1 cellular context compared by ENCODE assay signal in genomic region chr14:104978774-104979691, GRCh38.
TF ChIP-seq lines count a peak whose summit lies in the region.

No MANE protein-coding gene starts in this region.

TF ChIP-seq in HepG2, 621 proteins besides CTCF, POLR2A, EP300 and RAD21 (continues in another document):
- TF ChIP-seq, protein P1, sequence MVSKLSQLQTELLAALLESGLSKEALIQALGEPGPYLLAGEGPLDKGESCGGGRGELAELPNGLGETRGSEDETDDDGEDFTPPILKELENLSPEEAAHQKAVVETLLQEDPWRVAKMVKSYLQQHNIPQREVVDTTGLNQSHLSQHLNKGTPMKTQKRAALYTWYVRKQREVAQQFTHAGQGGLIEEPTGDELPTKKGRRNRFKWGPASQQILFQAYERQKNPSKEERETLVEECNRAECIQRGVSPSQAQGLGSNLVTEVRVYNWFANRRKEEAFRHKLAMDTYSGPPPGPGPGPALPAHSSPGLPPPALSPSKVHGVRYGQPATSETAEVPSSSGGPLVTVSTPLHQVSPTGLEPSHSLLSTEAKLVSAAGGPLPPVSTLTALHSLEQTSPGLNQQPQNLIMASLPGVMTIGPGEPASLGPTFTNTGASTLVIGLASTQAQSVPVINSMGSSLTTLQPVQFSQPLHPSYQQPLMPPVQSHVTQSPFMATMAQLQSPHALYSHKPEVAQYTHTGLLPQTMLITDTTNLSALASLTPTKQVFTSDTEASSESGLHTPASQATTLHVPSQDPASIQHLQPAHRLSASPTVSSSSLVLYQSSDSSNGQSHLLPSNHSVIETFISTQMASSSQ (IDR thresholded peaks at IDR 0.05; ENCODE audit: low read depth): no peak
- TF ChIP-seq, protein P1 (CRISPR knock-in tag; IDR thresholded peaks at IDR 0.05; ENCODE audit: borderline replicate concordance): no peak
- TF ChIP-seq, protein P2, sequence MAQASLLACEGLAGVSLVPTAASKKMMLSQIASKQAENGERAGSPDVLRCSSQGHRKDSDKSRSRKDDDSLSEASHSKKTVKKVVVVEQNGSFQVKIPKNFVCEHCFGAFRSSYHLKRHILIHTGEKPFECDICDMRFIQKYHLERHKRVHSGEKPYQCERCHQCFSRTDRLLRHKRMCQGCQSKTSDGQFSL (CRISPR knock-in tag; IDR thresholded peaks at IDR 0.05): no peak
- TF ChIP-seq NCOA2 (CRISPR knock-in tag; IDR thresholded peaks at IDR 0.05) (no peak), DR1 (CRISPR knock-in tag; IDR thresholded peaks at IDR 0.05) (no peak), ZNF407 (CRISPR knock-in tag; IDR thresholded peaks at IDR 0.05; ENCODE audit: not compliant biosample characterization) (no peak), CEBPB (IDR thresholded peaks at IDR 0.05; ENCODE audit: borderline replicate concordance, low read depth, low read length) (no peak), THYN1 (CRISPR knock-in tag; IDR thresholded peaks at IDR 0.05; ENCODE audit: borderline replicate concordance, low read depth) (no peak), NFIC (IDR thresholded peaks at IDR 0.05; ENCODE audit: low read length) (no peak), ZNF160 (CRISPR knock-in tag; IDR thresholded peaks at IDR 0.05) (no peak), MAZ (IDR thresholded peaks at IDR 0.05; ENCODE audit: borderline replicate concordance, low read depth, low read length) (no peak), MAZ (CRISPR knock-in tag; IDR thresholded peaks at IDR 0.05; ENCODE audit: low read depth) (no peak), ZNF780A (CRISPR knock-in tag; IDR thresholded peaks at IDR 0.05) (no peak), GTF2F1 (IDR thresholded peaks at IDR 0.05; ENCODE audit: low read length) (no peak), ZNF367 (CRISPR knock-in tag; IDR thresholded peaks at IDR 0.05; ENCODE audit: borderline replicate concordance) (no peak)
- TF ChIP-seq, protein P3, sequence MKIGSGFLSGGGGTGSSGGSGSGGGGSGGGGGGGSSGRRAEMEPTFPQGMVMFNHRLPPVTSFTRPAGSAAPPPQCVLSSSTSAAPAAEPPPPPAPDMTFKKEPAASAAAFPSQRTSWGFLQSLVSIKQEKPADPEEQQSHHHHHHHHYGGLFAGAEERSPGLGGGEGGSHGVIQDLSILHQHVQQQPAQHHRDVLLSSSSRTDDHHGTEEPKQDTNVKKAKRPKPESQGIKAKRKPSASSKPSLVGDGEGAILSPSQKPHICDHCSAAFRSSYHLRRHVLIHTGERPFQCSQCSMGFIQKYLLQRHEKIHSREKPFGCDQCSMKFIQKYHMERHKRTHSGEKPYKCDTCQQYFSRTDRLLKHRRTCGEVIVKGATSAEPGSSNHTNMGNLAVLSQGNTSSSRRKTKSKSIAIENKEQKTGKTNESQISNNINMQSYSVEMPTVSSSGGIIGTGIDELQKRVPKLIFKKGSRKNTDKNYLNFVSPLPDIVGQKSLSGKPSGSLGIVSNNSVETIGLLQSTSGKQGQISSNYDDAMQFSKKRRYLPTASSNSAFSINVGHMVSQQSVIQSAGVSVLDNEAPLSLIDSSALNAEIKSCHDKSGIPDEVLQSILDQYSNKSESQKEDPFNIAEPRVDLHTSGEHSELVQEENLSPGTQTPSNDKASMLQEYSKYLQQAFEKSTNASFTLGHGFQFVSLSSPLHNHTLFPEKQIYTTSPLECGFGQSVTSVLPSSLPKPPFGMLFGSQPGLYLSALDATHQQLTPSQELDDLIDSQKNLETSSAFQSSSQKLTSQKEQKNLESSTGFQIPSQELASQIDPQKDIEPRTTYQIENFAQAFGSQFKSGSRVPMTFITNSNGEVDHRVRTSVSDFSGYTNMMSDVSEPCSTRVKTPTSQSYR (CRISPR knock-in tag; IDR thresholded peaks at IDR 0.05; ENCODE audit: borderline replicate concordance): no peak
- TF ChIP-seq, protein P4, sequence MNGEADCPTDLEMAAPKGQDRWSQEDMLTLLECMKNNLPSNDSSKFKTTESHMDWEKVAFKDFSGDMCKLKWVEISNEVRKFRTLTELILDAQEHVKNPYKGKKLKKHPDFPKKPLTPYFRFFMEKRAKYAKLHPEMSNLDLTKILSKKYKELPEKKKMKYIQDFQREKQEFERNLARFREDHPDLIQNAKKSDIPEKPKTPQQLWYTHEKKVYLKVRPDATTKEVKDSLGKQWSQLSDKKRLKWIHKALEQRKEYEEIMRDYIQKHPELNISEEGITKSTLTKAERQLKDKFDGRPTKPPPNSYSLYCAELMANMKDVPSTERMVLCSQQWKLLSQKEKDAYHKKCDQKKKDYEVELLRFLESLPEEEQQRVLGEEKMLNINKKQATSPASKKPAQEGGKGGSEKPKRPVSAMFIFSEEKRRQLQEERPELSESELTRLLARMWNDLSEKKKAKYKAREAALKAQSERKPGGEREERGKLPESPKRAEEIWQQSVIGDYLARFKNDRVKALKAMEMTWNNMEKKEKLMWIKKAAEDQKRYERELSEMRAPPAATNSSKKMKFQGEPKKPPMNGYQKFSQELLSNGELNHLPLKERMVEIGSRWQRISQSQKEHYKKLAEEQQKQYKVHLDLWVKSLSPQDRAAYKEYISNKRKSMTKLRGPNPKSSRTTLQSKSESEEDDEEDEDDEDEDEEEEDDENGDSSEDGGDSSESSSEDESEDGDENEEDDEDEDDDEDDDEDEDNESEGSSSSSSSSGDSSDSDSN (CRISPR knock-in tag; IDR thresholded peaks at IDR 0.05): no peak; the same call in 1 of the 2 replicates
- TF ChIP-seq, protein P5, sequence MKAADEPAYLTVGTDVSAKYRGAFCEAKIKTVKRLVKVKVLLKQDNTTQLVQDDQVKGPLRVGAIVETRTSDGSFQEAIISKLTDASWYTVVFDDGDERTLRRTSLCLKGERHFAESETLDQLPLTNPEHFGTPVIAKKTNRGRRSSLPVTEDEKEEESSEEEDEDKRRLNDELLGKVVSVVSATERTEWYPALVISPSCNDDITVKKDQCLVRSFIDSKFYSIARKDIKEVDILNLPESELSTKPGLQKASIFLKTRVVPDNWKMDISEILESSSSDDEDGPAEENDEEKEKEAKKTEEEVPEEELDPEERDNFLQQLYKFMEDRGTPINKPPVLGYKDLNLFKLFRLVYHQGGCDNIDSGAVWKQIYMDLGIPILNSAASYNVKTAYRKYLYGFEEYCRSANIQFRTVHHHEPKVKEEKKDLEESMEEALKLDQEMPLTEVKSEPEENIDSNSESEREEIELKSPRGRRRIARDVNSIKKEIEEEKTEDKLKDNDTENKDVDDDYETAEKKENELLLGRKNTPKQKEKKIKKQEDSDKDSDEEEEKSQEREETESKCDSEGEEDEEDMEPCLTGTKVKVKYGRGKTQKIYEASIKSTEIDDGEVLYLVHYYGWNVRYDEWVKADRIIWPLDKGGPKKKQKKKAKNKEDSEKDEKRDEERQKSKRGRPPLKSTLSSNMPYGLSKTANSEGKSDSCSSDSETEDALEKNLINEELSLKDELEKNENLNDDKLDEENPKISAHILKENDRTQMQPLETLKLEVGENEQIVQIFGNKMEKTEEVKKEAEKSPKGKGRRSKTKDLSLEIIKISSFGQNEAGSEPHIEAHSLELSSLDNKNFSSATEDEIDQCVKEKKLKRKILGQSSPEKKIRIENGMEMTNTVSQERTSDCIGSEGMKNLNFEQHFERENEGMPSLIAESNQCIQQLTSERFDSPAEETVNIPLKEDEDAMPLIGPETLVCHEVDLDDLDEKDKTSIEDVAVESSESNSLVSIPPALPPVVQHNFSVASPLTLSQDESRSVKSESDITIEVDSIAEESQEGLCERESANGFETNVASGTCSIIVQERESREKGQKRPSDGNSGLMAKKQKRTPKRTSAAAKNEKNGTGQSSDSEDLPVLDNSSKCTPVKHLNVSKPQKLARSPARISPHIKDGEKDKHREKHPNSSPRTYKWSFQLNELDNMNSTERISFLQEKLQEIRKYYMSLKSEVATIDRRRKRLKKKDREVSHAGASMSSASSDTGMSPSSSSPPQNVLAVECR (CRISPR knock-in tag; IDR thresholded peaks at IDR 0.05; ENCODE audit: borderline replicate concordance): peak; percentile 29
- TF ChIP-seq, protein P6, sequence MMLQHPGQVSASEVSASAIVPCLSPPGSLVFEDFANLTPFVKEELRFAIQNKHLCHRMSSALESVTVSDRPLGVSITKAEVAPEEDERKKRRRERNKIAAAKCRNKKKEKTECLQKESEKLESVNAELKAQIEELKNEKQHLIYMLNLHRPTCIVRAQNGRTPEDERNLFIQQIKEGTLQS (CRISPR knock-in tag; IDR thresholded peaks at IDR 0.05): no peak
- TF ChIP-seq, protein P7, sequence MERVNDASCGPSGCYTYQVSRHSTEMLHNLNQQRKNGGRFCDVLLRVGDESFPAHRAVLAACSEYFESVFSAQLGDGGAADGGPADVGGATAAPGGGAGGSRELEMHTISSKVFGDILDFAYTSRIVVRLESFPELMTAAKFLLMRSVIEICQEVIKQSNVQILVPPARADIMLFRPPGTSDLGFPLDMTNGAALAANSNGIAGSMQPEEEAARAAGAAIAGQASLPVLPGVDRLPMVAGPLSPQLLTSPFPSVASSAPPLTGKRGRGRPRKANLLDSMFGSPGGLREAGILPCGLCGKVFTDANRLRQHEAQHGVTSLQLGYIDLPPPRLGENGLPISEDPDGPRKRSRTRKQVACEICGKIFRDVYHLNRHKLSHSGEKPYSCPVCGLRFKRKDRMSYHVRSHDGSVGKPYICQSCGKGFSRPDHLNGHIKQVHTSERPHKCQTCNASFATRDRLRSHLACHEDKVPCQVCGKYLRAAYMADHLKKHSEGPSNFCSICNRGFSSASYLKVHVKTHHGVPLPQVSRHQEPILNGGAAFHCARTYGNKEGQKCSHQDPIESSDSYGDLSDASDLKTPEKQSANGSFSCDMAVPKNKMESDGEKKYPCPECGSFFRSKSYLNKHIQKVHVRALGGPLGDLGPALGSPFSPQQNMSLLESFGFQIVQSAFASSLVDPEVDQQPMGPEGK (CRISPR knock-in tag; IDR thresholded peaks at IDR 0.05): no peak
- TF ChIP-seq, protein P8, sequence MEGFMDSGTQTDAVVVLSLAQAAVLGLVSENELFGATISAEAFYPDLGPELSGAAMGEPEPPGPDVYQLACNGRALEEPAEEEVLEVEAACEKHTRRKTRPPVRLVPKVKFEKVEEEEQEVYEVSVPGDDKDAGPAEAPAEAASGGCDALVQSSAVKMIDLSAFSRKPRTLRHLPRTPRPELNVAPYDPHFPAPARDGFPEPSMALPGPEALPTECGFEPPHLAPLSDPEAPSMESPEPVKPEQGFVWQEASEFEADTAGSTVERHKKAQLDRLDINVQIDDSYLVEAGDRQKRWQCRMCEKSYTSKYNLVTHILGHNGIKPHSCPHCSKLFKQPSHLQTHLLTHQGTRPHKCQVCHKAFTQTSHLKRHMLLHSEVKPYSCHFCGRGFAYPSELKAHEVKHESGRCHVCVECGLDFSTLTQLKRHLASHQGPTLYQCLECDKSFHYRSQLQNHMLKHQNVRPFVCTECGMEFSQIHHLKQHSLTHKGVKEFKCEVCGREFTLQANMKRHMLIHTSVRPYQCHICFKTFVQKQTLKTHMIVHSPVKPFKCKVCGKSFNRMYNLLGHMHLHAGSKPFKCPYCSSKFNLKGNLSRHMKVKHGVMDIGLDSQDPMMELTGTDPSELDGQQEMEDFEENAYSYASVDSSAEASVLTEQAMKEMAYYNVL (CRISPR knock-in tag; IDR thresholded peaks at IDR 0.05; ENCODE audit: borderline replicate concordance): 0 out of 2 replicates have a peak, but pooled peaks have one; percentile 26
